25 cellular contexts compared by ENCODE assay signal in genomic region chr10:119897366-119897765, GRCh38. TPM values are rescaled to one million over a fixed set of nuclear protein-coding genes. Genes with fewer than 3 reads are reported as not detected.
DNase-seq lines count a peak whose midpoint lies in the region; ATAC-seq and TF ChIP-seq lines count a peak whose summit lies in the region.
"Had no signal": no experiment of that assay in that cellular context is flagged by ENCODE, and none has a peak within 500 bp of the region (broad histone marks: within the 10 kb centered on the region; RNA-seq: fewer than 3 reads in every experiment).

No MANE protein-coding gene starts in this region.

- H3K9ac ChIP-seq in Loucy (ENCODE audit: low read depth, low read length, poor library complexity, severe bottlenecking) (no peak overlapping the region), smooth muscle cell (ENCODE audit: low read depth) (no peak overlapping the region)
- H3K9ac ChIP-seq: neural progenitor cell had no signal

- H3K36me3 Mint-ChIP-seq in activated CD8-positive, alpha-beta T cell treated with anti-CD3 and anti-CD28 coated beads for 36 hours (ENCODE audit: low read depth), result peaks cover 26% of the 10 kb centered on the region
- H3K36me3 Mint-ChIP-seq in activated CD8-positive, alpha-beta T cell treated with anti-CD3 and anti-CD28 coated beads, Interleukin-2, amount 10 ng/mL, durations not matched to agents 7 days and 5 days (ENCODE audit: low read depth), result peaks cover 24% of the 10 kb centered on the region
- H3K36me3 Mint-ChIP-seq: mesothelial cell of epicardium, neural progenitor cell had no signal

- H3K27ac Mint-ChIP-seq in activated CD8-positive, alpha-beta T cell treated with anti-CD3 and anti-CD28 coated beads for 36 hours, result peak overlapping the region; percentile 2
- H3K27ac Mint-ChIP-seq in activated CD8-positive, alpha-beta T cell treated with anti-CD3 and anti-CD28 coated beads, Interleukin-2, amount 10 ng/mL, durations not matched to agents 7 days and 5 days, result no peak overlapping the region
- H3K27ac Mint-ChIP-seq: activated naive CD8-positive, alpha-beta T cell treated with anti-CD3 and anti-CD28 coated beads, Interleukin-2, amount 50 U/mL, for 24 hours; GM23338; neural progenitor cell had no signal

- H3F3A ChIP-seq in Loucy (ENCODE audit: low read depth), result no peaks in the 10 kb centered on the region
- peaks cover 6% of the 10 kb centered on the region for H3F3A ChIP-seq in smooth muscle cell (ENCODE audit: low read depth)

- intact Hi-C loops in activated CD8-positive, alpha-beta T cell treated with anti-CD3 and anti-CD28 coated beads for 36 hours (cut with micrococcal nuclease), result no loop called here

- no peaks in the 10 kb centered on the region for H3K9me2 ChIP-seq in Loucy (replicated peaks; ENCODE audit: low read depth, low read length)

- H3K9me3 ChIP-seq in Loucy (ENCODE audit: insufficient read depth, low read depth, low read length) (no peaks in the 10 kb centered on the region), gastroesophageal sphincter (no peaks in the 10 kb centered on the region), smooth muscle cell (replicated peaks; ENCODE audit: low read depth) (no peaks in the 10 kb centered on the region)
- H3K9me3 ChIP-seq: heart right ventricle, psoas muscle, SJSA1, spleen, thyroid gland had no signal

- H3K4me1 Mint-ChIP-seq in activated CD8-positive, alpha-beta T cell treated with anti-CD3 and anti-CD28 coated beads for 36 hours (ENCODE audit: low read depth), result peaks cover 55% of the 10 kb centered on the region
- peaks cover 40% of the 10 kb centered on the region for H3K4me1 Mint-ChIP-seq in activated CD8-positive, alpha-beta T cell treated with anti-CD3 and anti-CD28 coated beads, Interleukin-2, amount 10 ng/mL, durations not matched to agents 7 days and 5 days (ENCODE audit: low read depth)

- H3K36me3 ChIP-seq in Loucy (ENCODE audit: insufficient read depth, low read length) (peaks cover 8% of the 10 kb centered on the region; the same call in 1 of the 2 replicates), gastroesophageal sphincter (peaks cover 3 to 31% of the 10 kb centered on the region in 2 donors), smooth muscle cell (ENCODE audit: low read depth) (no peaks in the 10 kb centered on the region)
- H3K36me3 ChIP-seq: neural progenitor cell had no signal

- no peaks in the 10 kb centered on the region for H3K27me3 Mint-ChIP-seq in activated CD8-positive, alpha-beta T cell treated with anti-CD3 and anti-CD28 coated beads for 36 hours
- H3K27me3 Mint-ChIP-seq in activated CD8-positive, alpha-beta T cell treated with anti-CD3 and anti-CD28 coated beads, Interleukin-2, amount 10 ng/mL, durations not matched to agents 7 days and 5 days (ENCODE audit: low read depth), result no peaks in the 10 kb centered on the region
- H3K27me3 Mint-ChIP-seq: activated naive CD8-positive, alpha-beta T cell treated with anti-CD3 and anti-CD28 coated beads, Interleukin-2, amount 50 U/mL, for 24 hours; B cell had no signal

- H3K79me2 ChIP-seq in Loucy (ENCODE audit: insufficient read depth, low read length), result peaks cover 90% of the 10 kb centered on the region
- peaks cover 100% of the 10 kb centered on the region for H3K79me2 ChIP-seq in smooth muscle cell (ENCODE audit: low read depth)

- H3K27ac ChIP-seq in gastroesophageal sphincter (peak overlapping the region; percentile 21 to 68 (median 49)), smooth muscle cell (ENCODE audit: low read depth) (peak overlapping the region; percentile 47), foreskin keratinocyte (no peak overlapping the region)
- H3K27ac ChIP-seq: brain microvascular endothelial cell, neural progenitor cell, psoas muscle, SJSA1 had no signal

- H4K20me1 ChIP-seq in Loucy (ENCODE audit: insufficient read depth, low read length, poor library complexity, severe bottlenecking), result peaks cover 62% of the 10 kb centered on the region
- peaks cover 85% of the 10 kb centered on the region for H4K20me1 ChIP-seq in smooth muscle cell (ENCODE audit: low read depth)

- H3K4me3 Mint-ChIP-seq in activated CD8-positive, alpha-beta T cell treated with anti-CD3 and anti-CD28 coated beads for 36 hours, result no peak overlapping the region
- H3K4me3 Mint-ChIP-seq in activated CD8-positive, alpha-beta T cell treated with anti-CD3 and anti-CD28 coated beads, Interleukin-2, amount 10 ng/mL, durations not matched to agents 7 days and 5 days, result no peak overlapping the region
- H3K4me3 Mint-ChIP-seq: activated naive CD8-positive, alpha-beta T cell treated with anti-CD3 and anti-CD28 coated beads, Interleukin-2, amount 50 U/mL, for 24 hours; B cell; GM23338; mesothelial cell of epicardium; neural progenitor cell had no signal

- H2AFZ ChIP-seq in Loucy (ENCODE audit: low read length), result no peak overlapping the region
- H2AFZ ChIP-seq in smooth muscle cell (ENCODE audit: low read depth), result no peak overlapping the region
- H2AFZ ChIP-seq: GM23338, neural progenitor cell had no signal

- peaks cover 51% of the 10 kb centered on the region for H3K4me1 ChIP-seq in Loucy (ENCODE audit: insufficient read depth, low read length, poor library complexity, severe bottlenecking)
- peaks cover 19 to 76% (median 31%) of the 10 kb centered on the region in 3 donors for H3K4me1 ChIP-seq in gastroesophageal sphincter
- peaks cover 19% of the 10 kb centered on the region for H3K4me1 ChIP-seq in smooth muscle cell (ENCODE audit: low read depth)
- H3K4me1 ChIP-seq in foreskin keratinocyte, result peaks cover 13% of the 10 kb centered on the region

- TF ChIP-seq POLR2A in gastroesophageal sphincter (IDR thresholded peaks at IDR 0.05), result no peak

- no peak for TF ChIP-seq EP300 in gastroesophageal sphincter (IDR thresholded peaks at IDR 0.05)

- CTCF ChIA-PET in activated CD8-positive, alpha-beta T cell treated with anti-CD3 and anti-CD28 coated beads for 36 hours (lab: Charles Lee), result interaction anchor here (1.3 to 1.6 kb wide), 2 partner anchors 9 to 38 kb away, joined by 4 to 5 read pairs; no protein-coding TSS in a partner anchor
- CTCF ChIA-PET in activated CD8-positive, alpha-beta T cell treated with anti-CD3 and anti-CD28 coated beads, Interleukin-2, amount 10 ng/mL, durations not matched to agents 7 days and 5 days (lab: Charles Lee), result interaction anchor here (1.1 kb wide), 1 partner anchor 210 kb away, joined by 3 read pairs; no protein-coding TSS in a partner anchor

- DNase-seq in activated CD8-positive, alpha-beta T cell treated with anti-CD3 and anti-CD28 coated beads for 36 hours, result no peak
- DNase-seq in activated CD8-positive, alpha-beta T cell treated with anti-CD3 and anti-CD28 coated beads, Interleukin-2, amount 10 ng/mL, durations not matched to agents 7 days and 5 days, result no peak
- DNase-seq in smooth muscle cell (lab: John Stamatoyannopoulos, UW; ENCODE audit: unreplicated experiment), result no peak
- DNase-seq in foreskin keratinocyte, result no peak
- no peak for DNase-seq in NCI-H2171 (lab: John Stamatoyannopoulos, UW)
- DNase-seq: 8988T; activated CD4-positive, alpha-beta T cell treated with anti-CD3 and anti-CD28 coated beads for 48 hours; activated naive CD8-positive, alpha-beta T cell treated with anti-CD3 and anti-CD28 coated beads, Interleukin-2, amount 50 U/mL, for 24 hours; brain microvascular endothelial cell; Kasumi-1; NCI-H1417; spleen; stimulated activated CD4-positive, alpha-beta T cell treated with anti-CD3 and anti-CD28 coated beads, Interleukin-4, amount 100 ng/mL, for 1 hour; stimulated activated naive CD4-positive, alpha-beta T cell treated with Interleukin-2 at 50 U/mL for 16 hours had no signal

- POLR2A ChIA-PET in activated CD8-positive, alpha-beta T cell treated with anti-CD3 and anti-CD28 coated beads for 36 hours (lab: Charles Lee), result interaction anchor here (0.8 to 3.0 kb wide), 2 partner anchors 10 to 24 kb away, joined by 3 to 12 read pairs; partner anchors contain the start of gene MCMBP
- POLR2A ChIA-PET in activated CD8-positive, alpha-beta T cell treated with anti-CD3 and anti-CD28 coated beads, Interleukin-2, amount 10 ng/mL, durations not matched to agents 7 days and 5 days (lab: Charles Lee), result no interaction called here

- no peaks in the 10 kb centered on the region for H3K9me3 Mint-ChIP-seq in activated CD8-positive, alpha-beta T cell treated with anti-CD3 and anti-CD28 coated beads for 36 hours
- H3K9me3 Mint-ChIP-seq in activated CD8-positive, alpha-beta T cell treated with anti-CD3 and anti-CD28 coated beads, Interleukin-2, amount 10 ng/mL, durations not matched to agents 7 days and 5 days (ENCODE audit: insufficient read depth), result no peaks in the 10 kb centered on the region
- H3K9me3 Mint-ChIP-seq: GM23338, mesothelial cell of epicardium had no signal

- ATAC-seq in activated CD8-positive, alpha-beta T cell treated with anti-CD3 and anti-CD28 coated beads for 36 hours, result no peak
- no peak for ATAC-seq in activated CD8-positive, alpha-beta T cell treated with anti-CD3 and anti-CD28 coated beads, Interleukin-2, amount 10 ng/mL, durations not matched to agents 7 days and 5 days
- ATAC-seq in gastroesophageal sphincter (no peak), HG03045 (IDR thresholded peaks at IDR 0.05; ENCODE audit: unreplicated experiment) (no peak), foreskin keratinocyte (no peak)
- ATAC-seq: activated naive CD8-positive, alpha-beta T cell treated with anti-CD3 and anti-CD28 coated beads, Interleukin-2, amount 50 U/mL, for 24 hours; GM23338; psoas muscle had no signal

- H3K27me3 ChIP-seq in Loucy (ENCODE audit: insufficient read depth, low read length, poor library complexity, severe bottlenecking) (no peaks in the 10 kb centered on the region), gastroesophageal sphincter (no peaks in the 10 kb centered on the region), smooth muscle cell (ENCODE audit: low read depth) (no peaks in the 10 kb centered on the region), foreskin keratinocyte (no peaks in the 10 kb centered on the region)
- H3K27me3 ChIP-seq: brain microvascular endothelial cell, heart right ventricle, neural progenitor cell, SJSA1, spleen, thyroid gland had no signal

- H3K4me2 ChIP-seq in Loucy (ENCODE audit: low read depth, low read length, poor library complexity, severe bottlenecking) (peak overlapping the region; percentile 99), smooth muscle cell (no peak overlapping the region)
- H3K4me2 ChIP-seq: GM23338, neural progenitor cell had no signal

- no peak for TF ChIP-seq CTCF in activated CD8-positive, alpha-beta T cell treated with anti-CD3 and anti-CD28 coated beads for 36 hours (IDR thresholded peaks at IDR 0.05)
- TF ChIP-seq CTCF in Loucy (conservative IDR thresholded peaks at IDR 0.05; ENCODE audit: low read length) (no peak), gastroesophageal sphincter (IDR thresholded peaks at IDR 0.05) (no peak), smooth muscle cell (IDR thresholded peaks at IDR 0.05; ENCODE audit: borderline replicate concordance, insufficient read depth, poor library complexity, severe bottlenecking) (no peak), foreskin keratinocyte (conservative IDR thresholded peaks at IDR 0.05) (no peak)

- 70 to 82% methylated on average over 5 of the region's 5 CpGs for WGBS in gastroesophageal sphincter (ENCODE audit: low coverage in 1 of 2), 2 donors
- 96% methylated on average over 5 of the region's 5 CpGs for WGBS in smooth muscle cell (ENCODE audit: low lambda C conversion rate)

- peak overlapping the region; percentile 26 for H3K4me3 ChIP-seq in Loucy (ENCODE audit: low read length, poor library complexity, severe bottlenecking)
- H3K4me3 ChIP-seq in gastroesophageal sphincter, result no peak overlapping the region
- no peak overlapping the region for H3K4me3 ChIP-seq in smooth muscle cell
- H3K4me3 ChIP-seq: GM23338, heart right ventricle, neural progenitor cell, psoas muscle, SJSA1, spleen, thyroid gland had no signal

RNA-seq across cellular contexts. Expression of gene SEC23IP, which starts 4.8 kb away (rescaled TPM):
- 10 to 100 TPM; 60.3 to 61.4 TPM for total RNA-seq in activated CD8-positive, alpha-beta T cell treated with anti-CD3 and anti-CD28 coated beads for 36 hours
- total RNA-seq in activated CD8-positive, alpha-beta T cell treated with anti-CD3 and anti-CD28 coated beads, Interleukin-2, amount 10 ng/mL, durations not matched to agents 7 days and 5 days, result 10 to 100 TPM; 53.8 to 58.9 TPM
- total RNA-seq in gastroesophageal sphincter (10 to 100 TPM; 15.4 to 51.3 (median 31.1) TPM), smooth muscle cell (33.0 and 35.9 TPM in 2 replicates), foreskin keratinocyte (33.4 and 35.8 TPM in 2 replicates)
- polyA plus RNA-seq in smooth muscle cell (39.2 and 49.4 TPM in 2 replicates), foreskin keratinocyte (11.0 and 11.8 TPM in 2 replicates)

RNA-seq across cellular contexts. Expression of gene MCMBP, which starts 24.7 kb away (rescaled TPM):
- total RNA-seq in activated CD8-positive, alpha-beta T cell treated with anti-CD3 and anti-CD28 coated beads for 36 hours, result 10 to 100 TPM; 86.2 to 90.5 TPM
- total RNA-seq in activated CD8-positive, alpha-beta T cell treated with anti-CD3 and anti-CD28 coated beads, Interleukin-2, amount 10 ng/mL, durations not matched to agents 7 days and 5 days, result 10 to 100 TPM; 95.2 to 95.9 TPM
- 10 to 100 TPM; 45.0 to 68.0 (median 54.8) TPM for total RNA-seq in gastroesophageal sphincter
- 46.2 and 57.4 TPM in 2 replicates for total RNA-seq in smooth muscle cell
- polyA plus RNA-seq in smooth muscle cell, result 33.2 and 42.5 TPM in 2 replicates
- 78.7 and 86.0 TPM in 2 replicates for total RNA-seq in foreskin keratinocyte
- 36.0 and 46.2 TPM in 2 replicates for polyA plus RNA-seq in foreskin keratinocyte
